ENCODE assay signal across 1 cellular context in genomic region chr12:75977590-75977951, GRCh38.
TF ChIP-seq lines count a peak whose summit lies in the region.

No MANE protein-coding gene starts in this region.

TF ChIP-seq in HepG2, 621 proteins besides CTCF, POLR2A, EP300 and RAD21 (continued from another document):
- TF ChIP-seq ZNF574 (CRISPR knock-in tag; IDR thresholded peaks at IDR 0.05) = no peak
- 0 out of 2 replicates have a peak, but pooled peaks have one; percentile 11 for TF ChIP-seq ZNF607 (CRISPR knock-in tag; IDR thresholded peaks at IDR 0.05; ENCODE audit: borderline replicate concordance)
- no peak for TF ChIP-seq ZNF674 (CRISPR knock-in tag; IDR thresholded peaks at IDR 0.05; ENCODE audit: low read depth)
- 0 out of 2 replicates have a peak, but pooled peaks have one; percentile 3 for TF ChIP-seq ZSCAN21 (CRISPR knock-in tag; IDR thresholded peaks at IDR 0.05; ENCODE audit: borderline replicate concordance)
- no peak for TF ChIP-seq PAX8 (CRISPR knock-in tag; IDR thresholded peaks at IDR 0.05; ENCODE audit: borderline replicate concordance)
- 0 out of 2 replicates have a peak, but pooled peaks have one; percentile 31 for TF ChIP-seq ZMYM2 (CRISPR knock-in tag; IDR thresholded peaks at IDR 0.05)
- no peak for TF ChIP-seq EEA1 (CRISPR knock-in tag; IDR thresholded peaks at IDR 0.05; ENCODE audit: borderline replicate concordance)
- no peak for TF ChIP-seq RXRA (CRISPR knock-in tag; IDR thresholded peaks at IDR 0.05)
